Comparison of ENCODE assay signal across 12 cellular contexts in genomic region chr20:20710443-20710842, GRCh38. TPM values are rescaled to one million over a fixed set of nuclear protein-coding genes. Genes with fewer than 3 reads are reported as not detected.
DNase-seq lines count a peak whose midpoint lies in the region; ATAC-seq, FAIRE-seq and TF ChIP-seq lines count a peak whose summit lies in the region.
"Had no signal": no experiment of that assay in that cellular context is flagged by ENCODE, and none has a peak within 500 bp of the region (broad histone marks: within the 10 kb centered on the region; RNA-seq: fewer than 3 reads in every experiment).

No MANE protein-coding gene starts in this region.

- no peak for FAIRE-seq in K562 (lab: Jason Lieb, UNC)

- H3K4me1 Mint-ChIP-seq in type B pancreatic cell (ENCODE audit: unreplicated experiment) = peaks cover 15% of the 10 kb centered on the region

- no peaks in the 10 kb centered on the region for H3K9me3 Mint-ChIP-seq in type B pancreatic cell

- TF ChIP-seq CTCF in heart right ventricle (IDR thresholded peaks at IDR 0.05) = no peak
- no peak for TF ChIP-seq CTCF in K562 (IDR thresholded peaks at IDR 0.05 in 2 of 3, conservative IDR thresholded peaks at IDR 0.05 in 1 of 3; ENCODE audit: insufficient read depth in 2 of 3, low read depth in 1 of 3, low read length in 3 of 3)
- no peak for TF ChIP-seq CTCF in type B pancreatic cell (conservative IDR thresholded peaks at IDR 0.05)

- H3K9me1 ChIP-seq in K562 (ENCODE audit: control insufficient read depth, insufficient read depth, low read length) = no peaks in the 10 kb centered on the region

- TF ChIP-seq POLR2A in K562 (conservative IDR thresholded peaks at IDR 0.05) = no peak

- H4K20me1 ChIP-seq in K562 (replicated peaks; ENCODE audit: control insufficient read depth, insufficient read depth, low read length) = no peaks in the 10 kb centered on the region

- H3K9me3 ChIP-seq in heart right ventricle (no peaks in the 10 kb centered on the region), K562 (replicated peaks; ENCODE audit: control insufficient read depth, insufficient read depth, low read depth, low read length) (no peaks in the 10 kb centered on the region)
- H3K9me3 ChIP-seq: SK-N-SH had no signal

- BruUV-seq in K562 (replicated peaks; lab: Mats Ljungman, UMichigan) = no TSS peak

- CTCF ChIA-PET in K562 (lab: Yijun Ruan, JAX; ENCODE audit: low intra/inter-chr PET ratio) = no interaction called here

- H3K56ac ChIP-seq in mesendoderm (ENCODE audit: low read length) = peak overlapping the region; percentile 35

- H3K18ac ChIP-seq in mesendoderm (ENCODE audit: low read length) = no peak overlapping the region

- in situ Hi-C loops in K562 (cut with MboI) = no loop called here

- WGBS in heart right ventricle, 2 donors = 63 to 64% methylated on average over 1 of the region's 1 CpG
- WGBS in K562 (ENCODE audit: insufficient coverage, low coverage, missing lambda C conversion rate) = 0% methylated on average over 1 of the region's 1 CpG
- no CpG with 5 or more reads among the region's 1 CpG for WGBS in mesendoderm (ENCODE audit: extremely low coverage, insufficient coverage, low lambda C conversion rate)

- H2BK5ac ChIP-seq in mesendoderm (ENCODE audit: low read length) = no peak overlapping the region

- no peak for TF ChIP-seq EP300 in K562 (IDR thresholded peaks at IDR 0.05; ENCODE audit: low read length)

- no peak for TF ChIP-seq RAD21 in K562 (CRISPR knock-in tag; conservative IDR thresholded peaks at IDR 0.05 in 1 of 2, IDR thresholded peaks at IDR 0.05 in 1 of 2)

- H2AK5ac ChIP-seq in mesendoderm (ENCODE audit: low read length) = no peak overlapping the region

- no peaks in the 10 kb centered on the region for H3K27me3 ChIP-seq in heart right ventricle
- H3K27me3 ChIP-seq in K562 (ENCODE audit: control insufficient read depth in 2 of 2, insufficient read depth in 2 of 2, low read length in 2 of 2) = no peaks in the 10 kb centered on the region
- H3K27me3 ChIP-seq in mesendoderm (ENCODE audit: insufficient read depth, low read length, poor library complexity) = no peaks in the 10 kb centered on the region

- no peak overlapping the region for H3K4ac ChIP-seq in mesendoderm (ENCODE audit: low read depth, low read length)

- no peaks in the 10 kb centered on the region for H3K36me3 ChIP-seq in heart right ventricle
- no peaks in the 10 kb centered on the region for H3K36me3 ChIP-seq in K562 (ENCODE audit: control insufficient read depth, insufficient read depth, low read length)
- no peaks in the 10 kb centered on the region for H3K36me3 ChIP-seq in mesendoderm (ENCODE audit: control insufficient read depth, insufficient read depth, low read length)

- H3K4me3 ChIP-seq in heart right ventricle (peak overlapping the region in 6 of 10 donors; percentile 82 to 97 (median 88)), K562 (no peak overlapping the region), mesendoderm (ENCODE audit: low read length) (no peak overlapping the region)

- peak overlapping the region in 7 of 10 donors; percentile 18 to 97 (median 93) for H3K27ac ChIP-seq in heart right ventricle
- no peak overlapping the region for H3K27ac ChIP-seq in K562 (ENCODE audit: extremely low read depth, low read depth, low read length)
- H3K27ac ChIP-seq in mesendoderm (ENCODE audit: low read depth, low read length) = no peak overlapping the region
- H3K27ac ChIP-seq: C4-2B had no signal

- H2AFZ ChIP-seq in K562 (ENCODE audit: low read depth, low read length) = peak overlapping the region; percentile 45; the same call in 1 of the 2 replicates

- H3K4me2 ChIP-seq in K562 (ENCODE audit: insufficient read depth, low read length) = peak overlapping the region; percentile 25; the same call in 1 of the 2 replicates
- H3K4me2 ChIP-seq in mesendoderm (ENCODE audit: low read length) = peak overlapping the region; percentile 6
- H3K4me2 ChIP-seq: SK-N-SH had no signal

- H3K4me3 Mint-ChIP-seq in type B pancreatic cell = peak overlapping the region; percentile 89

- ATAC-seq in heart right ventricle = no peak
- ATAC-seq in Right ventricle myocardium inferior = no peak
- ATAC-seq in K562 = no peak

- DNase-seq in heart right ventricle (no peak), Right ventricle myocardium inferior (ENCODE audit: missing footprints) (no peak), K562 (ENCODE audit: extremely low read depth in 1 of 4, low spot score in 3 of 4) (no peak), mesendoderm (no peak), type B pancreatic cell (ENCODE audit: extremely low spot score, unreplicated experiment) (no peak), NCI-H2107 (lab: John Stamatoyannopoulos, UW) (no peak), hepatic stellate cell (ENCODE audit: low spot score) (no peak), NCI-H524 treated with DMSO at 0.1 percent for 48 hours (lab: John Stamatoyannopoulos, UW) (no peak)
- DNase-seq: activated effector memory CD4-positive, alpha-beta T cell treated with anti-CD3 and anti-CD28 coated beads, Interleukin-2, amount 50 U/mL, for 16 hours; NCI-H2081 treated with DMSO at 0.1 percent for 48 hours; SK-N-SH had no signal

- no peak overlapping the region for H2BK120ac ChIP-seq in mesendoderm (ENCODE audit: low read depth, low read length)

- POLR2A ChIA-PET in K562 (lab: Yijun Ruan, JAX) = no interaction called here

- no peak overlapping the region for H4K5ac ChIP-seq in mesendoderm (ENCODE audit: low read length)

- H4K8ac ChIP-seq in mesendoderm (ENCODE audit: low read depth, low read length) = no peak overlapping the region

- H3K27me3 Mint-ChIP-seq in type B pancreatic cell = no peaks in the 10 kb centered on the region

- intact Hi-C loops in heart right ventricle (cut with DNase I) = loop anchor here in 2 of 10 donors (5.0 to 10.0 kb wide), 3 partner anchors 43 to 114 kb away; no protein-coding TSS in a partner anchor
- intact Hi-C loops in Right ventricle myocardium inferior (cut with DNase I) = loop anchor here (5.0 kb wide), 1 partner anchor 47 kb away; no protein-coding TSS in a partner anchor
- intact Hi-C loops in K562 (cut with micrococcal nuclease) = no loop called here

- peak overlapping the region; percentile 84 for H3K27ac Mint-ChIP-seq in type B pancreatic cell

- H3K79me2 ChIP-seq in K562 (ENCODE audit: control insufficient read depth, insufficient read depth, low read length) = no peaks in the 10 kb centered on the region
- peaks cover 15% of the 10 kb centered on the region for H3K79me2 ChIP-seq in mesendoderm (ENCODE audit: control insufficient read depth, insufficient read depth, low read length)

- H3K79me1 ChIP-seq in mesendoderm (ENCODE audit: low read length) = peaks cover 12% of the 10 kb centered on the region

- H2BK15ac ChIP-seq in mesendoderm (replicated peaks; ENCODE audit: low read depth) = no peak overlapping the region

- H3K36me3 Mint-ChIP-seq in type B pancreatic cell = peaks cover 7% of the 10 kb centered on the region

- H3K9ac ChIP-seq in K562 (ENCODE audit: insufficient read depth in 1 of 2, low read depth in 2 of 2, low read length in 2 of 2) = no peak overlapping the region
- peak overlapping the region; percentile 27 for H3K9ac ChIP-seq in mesendoderm (ENCODE audit: low read length)
- H3K9ac ChIP-seq: SK-N-SH had no signal

- H3K23ac ChIP-seq in mesendoderm (ENCODE audit: low read length) = no peak overlapping the region

- peaks cover 0 to 55% (median 29%) of the 10 kb centered on the region in 9 donors for H3K4me1 ChIP-seq in heart right ventricle
- peaks cover 13% of the 10 kb centered on the region in 2 experiments; a peak in 4 of 5 replicates for H3K4me1 ChIP-seq in K562 (replicated peaks in 1 of 2; ENCODE audit: control insufficient read depth in 2 of 2, insufficient read depth in 2 of 2, low read length in 2 of 2)
- H3K4me1 ChIP-seq in mesendoderm (ENCODE audit: control insufficient read depth, low read depth, low read length) = peaks cover 9% of the 10 kb centered on the region

RNA-seq across cellular contexts. Expression of gene RALGAPA2, which starts 2.0 kb away (rescaled TPM):
- total RNA-seq in heart right ventricle (10 to 100 TPM; 14.4 to 26.8 (median 19.5) TPM), Right ventricle myocardium inferior (16.5 TPM), K562 (2014; rRNA removed) (1.2 and 1.6 TPM in 2 replicates), K562 (2014; rRNA removed; fragmentation: Illumina TruSeq; extraction: Trizol) (1.5 and 2.1 TPM in 2 replicates), K562 (2015; rRNA removed; fragmentation: Illumina TruSeq; extraction: Trizol) (1.4 and 1.6 TPM in 2 replicates), K562 (2021) (2.3 and 2.7 TPM in 2 replicates), type B pancreatic cell (ENCODE audit: low replicate concordance) (25.1 and 28.1 TPM in 2 replicates)
- polyA plus RNA-seq in heart right ventricle (1 to 10 TPM; 4.1 to 9.0 TPM), K562 (2011; rRNA removed) (1.7 and 2.0 TPM in 2 replicates), K562 (2014; fragmentation: Illumina TruSeq; extraction: Trizol) (1.6 and 2.4 TPM in 2 replicates), K562 (2014; fragmentation: Nextera tagmentation; extraction: Ambion mirVana) (under 1 TPM; 0.35 to 0.42 TPM), K562 (2014; rRNA removed) (1.2 TPM in 2 replicates)
- 4.5 and 13.9 TPM in 2 replicates for total RNA-seq in K562 (2011; cell fraction: chromatin; rRNA removed; ENCODE audit: low replicate concordance)
- 3.2 and 3.8 TPM in 2 replicates for total RNA-seq in K562 (2011; cell fraction: nucleolus; rRNA removed)
- 5.8 and 6.6 TPM in 2 replicates for total RNA-seq in K562 (2011; cell fraction: nucleoplasm; rRNA removed)
- 0.75 and 1.5 TPM in 2 replicates for polyA plus RNA-seq in K562 (2011; cell fraction: cytosol; rRNA removed)
- 4.6 and 5.6 TPM in 2 replicates for polyA plus RNA-seq in K562 (2011; cell fraction: nucleus; rRNA removed)
- polyA plus RNA-seq in K562 (2012) = 1.1 and 2.3 TPM in 2 replicates
- 4.7 and 6.6 TPM in 2 replicates for polyA minus RNA-seq in K562 (2011; rRNA and poly(A)+ RNA removed)
- polyA minus RNA-seq in K562 (2011; cell fraction: cytosol; rRNA and poly(A)+ RNA removed) = 1.5 and 3.2 TPM in 2 replicates
- 7.3 and 16.2 TPM in 2 replicates for polyA minus RNA-seq in K562 (2011; cell fraction: nucleus; rRNA and poly(A)+ RNA removed)
- 10.8 TPM for polyA plus RNA-seq in mesendoderm (2013, experiment 1 of 2)
- polyA plus RNA-seq in mesendoderm (2013, experiment 2 of 2) = 10.5 TPM

Comparison
In these comparisons a context has a peak if more than half of its experiments do, and no peak if none do; other contexts are left out.
1. H3K27ac ChIP-seq: peak in heart right ventricle (7 of 10); none in K562 (single experiment) and mesendoderm (single experiment).
2. H3K4me3 ChIP-seq: peak in heart right ventricle (6 of 10); none in K562 (single experiment) and mesendoderm (single experiment).